ENCODE assay signal across 8 cellular contexts in genomic region chr11:70204466-70204799, GRCh38. TPM values are rescaled to one million over a fixed set of nuclear protein-coding genes. Genes with fewer than 3 reads are reported as not detected.
DNase-seq lines count a peak whose midpoint lies in the region; ATAC-seq, FAIRE-seq and TF ChIP-seq lines count a peak whose summit lies in the region.

No MANE protein-coding gene starts in this region.

- no peak for TF ChIP-seq RAD21 in A549 (conservative IDR thresholded peaks at IDR 0.05 in 1 of 2, IDR thresholded peaks at IDR 0.05 in 1 of 2)

- TF ChIP-seq EP300 in A549 (IDR thresholded peaks at IDR 0.05), result no peak

- CTCF ChIA-PET in A549 (lab: Yijun Ruan, JAX), result interaction anchor here (1.0 to 16.0 kb wide), 6 partner anchors 8 to 292 kb away, joined by 3 to 233 read pairs (median 6); no protein-coding TSS in a partner anchor

- POLR2A ChIA-PET in A549 (lab: Yijun Ruan, JAX), result interaction anchor here (0.5 to 1.4 kb wide), 3 partner anchors 24 to 78 kb away, joined by 3 to 7 read pairs (median 5); partner anchors contain the start of gene PPFIA1

- ATAC-seq in A549 (no peak), mucosa of descending colon (no peak), HG03521 (IDR thresholded peaks at IDR 0.05; ENCODE audit: unreplicated experiment) (no peak)

- peaks cover 28% of the 10 kb centered on the region for H3K4me1 ChIP-seq in A549
- H3K4me1 ChIP-seq in breast epithelium, result peaks cover 6 to 15% of the 10 kb centered on the region in 2 donors
- H3K4me1 ChIP-seq in mucosa of descending colon (ENCODE audit: low read depth), result peaks cover 16% of the 10 kb centered on the region

- intact Hi-C loops in breast epithelium (cut with DNase I; ENCODE audit: low total_unique reads), result loop anchor here (10.0 kb wide), 1 partner anchor 50 kb away; no protein-coding TSS in a partner anchor
- intact Hi-C loops in mucosa of descending colon (cut with DNase I, micrococcal nuclease), result loop anchor here in 1 of 2 donors (10.0 kb wide), 1 partner anchor 60 kb away; no protein-coding TSS in a partner anchor

- peak overlapping the region; percentile 92 for H3K4me2 ChIP-seq in A549

- DNase-seq in A549 (ENCODE audit: low read depth in 1 of 2, low spot score in 1 of 2) (no peak), HL-60 (ENCODE audit: low read depth in 1 of 2, low spot score in 1 of 2) (no peak), breast epithelium (ENCODE audit: low spot score in 2 of 2) (no peak), mucosa of descending colon (no peak), kidney tubule cell (ENCODE audit: low spot score) (no peak), kidney glomerular epithelial cell (lab: John Stamatoyannopoulos, UW) (no peak), cerebellum (ENCODE audit: low spot score) (no peak)

- no peaks in the 10 kb centered on the region for H3K9me3 ChIP-seq in A549
- no peaks in the 10 kb centered on the region for H3K9me3 ChIP-seq in breast epithelium
- H3K9me3 ChIP-seq in mucosa of descending colon, result peaks cover 2% of the 10 kb centered on the region

- 16% methylated on average over 4 of the region's 4 CpGs for WGBS in A549 (ENCODE audit: missing lambda C conversion rate)

- H3K27ac ChIP-seq in A549 (peak overlapping the region; percentile 97), HL-60 (replicated peaks) (peak overlapping the region; percentile 95), breast epithelium (peak overlapping the region; percentile 90 to 94)

- peak overlapping the region; percentile 96 for H3K4me3 ChIP-seq in A549
- H3K4me3 ChIP-seq in HL-60 (replicated peaks; ENCODE audit: insufficient read depth, low read length), result peak overlapping the region; percentile 82
- peak overlapping the region; percentile 82 to 98 (median 95) for H3K4me3 ChIP-seq in breast epithelium
- peak overlapping the region; percentile 69 for H3K4me3 ChIP-seq in mucosa of descending colon

- TF ChIP-seq POLR2A in A549 (IDR thresholded peaks at IDR 0.05; ENCODE audit: low read length) (no peak), breast epithelium (IDR thresholded peaks at IDR 0.05) (no peak)

- FAIRE-seq in A549 (lab: Jason Lieb, UNC), result no peak

- H3K36me3 ChIP-seq in breast epithelium, result peaks cover 5% of the 10 kb centered on the region
- peaks cover 5% of the 10 kb centered on the region for H3K36me3 ChIP-seq in mucosa of descending colon (ENCODE audit: low read depth)

- H3K27me3 ChIP-seq in HL-60 (ENCODE audit: insufficient read depth, poor library complexity, severe bottlenecking) (no peaks in the 10 kb centered on the region), breast epithelium (no peaks in the 10 kb centered on the region)

- TF ChIP-seq CTCF in A549 (IDR thresholded peaks at IDR 0.05), result no peak
- TF ChIP-seq CTCF in HL-60 (IDR thresholded peaks at IDR 0.05; ENCODE audit: insufficient read depth, low read length), result no peak
- TF ChIP-seq CTCF in breast epithelium (IDR thresholded peaks at IDR 0.05), result no peak
- no peak for TF ChIP-seq CTCF in mucosa of descending colon (IDR thresholded peaks at IDR 0.05)

TF ChIP-seq in A549, 52 proteins besides CTCF, POLR2A, EP300 and RAD21:
- TF ChIP-seq ELK1 (IDR thresholded peaks at IDR 0.05; ENCODE audit: low read depth, low read length), result no peak
- TF ChIP-seq MAZ (IDR thresholded peaks at IDR 0.05; ENCODE audit: borderline replicate concordance, low read depth, low read length), result no peak
- TF ChIP-seq NR3C1 (IDR thresholded peaks at IDR 0.05), result no peak
- TF ChIP-seq ZFP36 (IDR thresholded peaks at IDR 0.05; ENCODE audit: borderline replicate concordance, partially characterized antibody), result no peak
- TF ChIP-seq CHD4 (IDR thresholded peaks at IDR 0.05; ENCODE audit: borderline replicate concordance), result no peak
- TF ChIP-seq BCL3 (IDR thresholded peaks at IDR 0.05), result no peak
- no peak for TF ChIP-seq SMC3 (IDR thresholded peaks at IDR 0.05)
- TF ChIP-seq MYC (IDR thresholded peaks at IDR 0.05; ENCODE audit: borderline replicate concordance, low read length), result no peak
TF ChIP-seq in A549: peak in this region for 0.

RNA-seq across cellular contexts. Expression of gene FADD, which starts 1.3 kb away (rescaled TPM):
- polyA plus RNA-seq in A549 (2011; rRNA removed) (30.2 and 34.7 TPM in 2 replicates), A549 (2017; fragmentation: RNase III; extraction: RNeasy Plus Mini Kit Qiagen cat#74134 plus additional on column Dnase treatment) (54.4 to 64.9 TPM (median 59.1 TPM) in 3 replicates)
- polyA plus RNA-seq in A549 (2012; cell fraction: cytosol; rRNA removed), result 28.2 and 38.1 TPM in 2 replicates
- polyA plus RNA-seq in A549 (2012; cell fraction: nucleus; rRNA removed), result 29.5 and 29.7 TPM in 2 replicates
- polyA minus RNA-seq in A549 (2011; rRNA and poly(A)+ RNA removed), result 35.3 and 37.0 TPM in 2 replicates
- total RNA-seq in breast epithelium (10 to 100 TPM; 17.6 to 33.1 (median 30.2) TPM), mucosa of descending colon (10 to 100 TPM; 26.3 to 31.0 (median 26.9) TPM), cerebellum (11.2 TPM)
